In genomic region chr10:1546431-1547110, GRCh38 we compare ENCODE assay signal across 20 cellular contexts.
"Had no signal": no experiment of that assay in that cellular context is flagged by ENCODE, and none has a peak within 500 bp of the region (broad histone marks: within the 10 kb centered on the region; RNA-seq: fewer than 3 reads in every experiment).

No MANE protein-coding gene starts in this region.

- H3K27ac ChIP-seq: breast epithelium, hepatocyte, prostate gland, tibial artery, uterus had no signal

- H3K36me3 Mint-ChIP-seq: activated naive CD4-positive, alpha-beta T cell treated with anti-CD3 and anti-CD28 coated beads, Interleukin-2, amount 50 U/mL, for 24 hours; stimulated activated effector memory CD8-positive, alpha-beta T cell treated with anti-CD3 and anti-CD28 coated beads, Interleukin-12 subunit alpha, Interleukin-12 subunit beta, amount 100 ng/mL, for 72 hours had no signal

- H3K9me3 Mint-ChIP-seq: activated CD4-positive, alpha-beta T cell treated with anti-CD3 and anti-CD28 coated beads, Interleukin-2, amount 10 ng/mL, durations not matched to agents 24 days and 14 days; activated naive CD4-positive, alpha-beta T cell treated with anti-CD3 and anti-CD28 coated beads, Interleukin-2, amount 50 U/mL, for 24 hours; effector memory CD8-positive, alpha-beta T cell; stimulated activated effector memory CD8-positive, alpha-beta T cell treated with anti-CD3 and anti-CD28 coated beads, Interleukin-12 subunit alpha, Interleukin-12 subunit beta, amount 100 ng/mL, for 72 hours had no signal

- ATAC-seq: activated CD8-positive, alpha-beta T cell treated with anti-CD3 and anti-CD28 coated beads, Interleukin-2, amount 10 ng/mL, durations not matched to agents 7 days and 5 days; effector memory CD8-positive, alpha-beta T cell; left lobe of liver; right cardiac atrium; stimulated activated effector memory CD8-positive, alpha-beta T cell treated with anti-CD3 and anti-CD28 coated beads, Interleukin-12 subunit alpha, Interleukin-12 subunit beta, amount 100 ng/mL, for 72 hours had no signal

- H3K4me3 Mint-ChIP-seq: activated CD4-positive, alpha-beta T cell treated with anti-CD3 and anti-CD28 coated beads, Interleukin-2, amount 10 ng/mL, durations not matched to agents 24 days and 14 days; activated CD8-positive, alpha-beta T cell treated with anti-CD3 and anti-CD28 coated beads, Interleukin-2, amount 10 ng/mL, durations not matched to agents 7 days and 5 days; activated naive CD4-positive, alpha-beta T cell treated with anti-CD3 and anti-CD28 coated beads, Interleukin-2, amount 50 U/mL, for 24 hours; effector memory CD8-positive, alpha-beta T cell; stimulated activated effector memory CD8-positive, alpha-beta T cell treated with anti-CD3 and anti-CD28 coated beads, Interleukin-12 subunit alpha, Interleukin-12 subunit beta, amount 100 ng/mL, for 72 hours had no signal

- DNase-seq: activated CD4-positive, alpha-beta T cell treated with anti-CD3 and anti-CD28 coated beads, Interleukin-2, amount 10 ng/mL, durations not matched to agents 24 days and 14 days; activated CD8-positive, alpha-beta T cell treated with anti-CD3 and anti-CD28 coated beads, Interleukin-2, amount 10 ng/mL, durations not matched to agents 7 days and 5 days; activated gamma-delta T cell; activated T-cell treated with anti-CD3 and anti-CD28 coated beads, Interleukin-2, amount 50 U/mL, for 48 hours; dermis blood vessel endothelial cell; effector memory CD8-positive, alpha-beta T cell; occipital lobe; right cardiac atrium; small intestine; stimulated activated CD4-positive, alpha-beta T cell treated with anti-CD3 and anti-CD28 coated beads, Interleukin-4, amount 100 ng/mL, for 24 hours; T1000; uterus had no signal

- H3K4me1 ChIP-seq: breast epithelium, prostate gland, tibial artery, uterus had no signal

- H3K4me1 Mint-ChIP-seq: activated naive CD4-positive, alpha-beta T cell treated with anti-CD3 and anti-CD28 coated beads, Interleukin-2, amount 50 U/mL, for 24 hours had no signal

- H3K4me3 ChIP-seq: breast epithelium, hepatocyte, lung, prostate gland, tibial artery, uterus had no signal

- H3K27ac Mint-ChIP-seq: activated CD4-positive, alpha-beta T cell treated with anti-CD3 and anti-CD28 coated beads, Interleukin-2, amount 10 ng/mL, durations not matched to agents 24 days and 14 days; activated CD8-positive, alpha-beta T cell treated with anti-CD3 and anti-CD28 coated beads, Interleukin-2, amount 10 ng/mL, durations not matched to agents 7 days and 5 days; activated naive CD4-positive, alpha-beta T cell treated with anti-CD3 and anti-CD28 coated beads, Interleukin-2, amount 50 U/mL, for 24 hours; stimulated activated effector memory CD8-positive, alpha-beta T cell treated with anti-CD3 and anti-CD28 coated beads, Interleukin-12 subunit alpha, Interleukin-12 subunit beta, amount 100 ng/mL, for 72 hours had no signal

- H3K27me3 Mint-ChIP-seq: activated CD4-positive, alpha-beta T cell treated with anti-CD3 and anti-CD28 coated beads, Interleukin-2, amount 10 ng/mL, durations not matched to agents 24 days and 14 days; activated naive CD4-positive, alpha-beta T cell treated with anti-CD3 and anti-CD28 coated beads, Interleukin-2, amount 50 U/mL, for 24 hours had no signal

- H3K27me3 ChIP-seq: breast epithelium, hepatocyte, uterus had no signal

- H3K9me3 ChIP-seq: breast epithelium, prostate gland, tibial artery, uterus had no signal

- H3K36me3 ChIP-seq: breast epithelium, prostate gland, tibial artery, uterus had no signal
